Comparison of ENCODE assay signal across 1 cellular context in the genomic region with DNA sequence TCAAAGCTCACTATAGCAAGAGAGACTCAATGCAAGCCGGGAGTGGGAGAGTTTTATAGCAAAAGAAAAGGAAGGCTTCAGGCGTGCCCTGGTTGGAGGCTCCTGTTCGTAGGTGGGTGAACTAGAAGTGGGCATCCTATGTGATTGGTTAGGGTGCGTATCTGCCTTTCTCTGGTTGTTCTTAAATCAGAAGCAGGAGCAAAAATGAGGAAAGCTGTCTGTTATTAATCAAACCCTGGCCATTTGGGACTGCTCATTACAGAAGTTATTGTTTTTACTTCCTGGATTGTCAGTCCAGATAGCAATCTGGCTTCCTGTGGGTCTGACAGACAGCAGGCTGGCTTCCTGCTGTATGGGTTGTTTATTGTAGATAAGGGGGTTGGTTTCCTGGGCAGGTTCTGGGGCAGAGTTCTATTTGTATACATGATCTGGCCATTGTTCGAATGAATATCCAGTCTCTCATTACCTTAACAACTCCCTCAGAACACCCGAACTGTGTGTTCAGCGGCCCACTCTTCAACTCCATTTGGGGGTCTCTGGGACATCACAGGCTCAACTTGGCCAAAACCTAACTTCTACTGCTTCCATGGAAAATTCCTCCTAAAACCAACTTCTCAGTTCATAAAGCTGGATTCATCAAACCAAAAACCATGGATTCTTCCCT.
TF ChIP-seq lines count a peak whose summit lies in the region.

No MANE protein-coding gene starts in this region.

TF ChIP-seq in GM12878, 131 proteins besides CTCF, POLR2A, EP300 and RAD21:
- TF ChIP-seq PKNOX1 (IDR thresholded peaks at IDR 0.05) (0 out of 2 replicates have a peak, but pooled peaks have one; percentile 11), ZNF24 (IDR thresholded peaks at IDR 0.05) (no peak)
